Comparison of ENCODE assay signal across 8 cellular contexts in the genomic region with DNA sequence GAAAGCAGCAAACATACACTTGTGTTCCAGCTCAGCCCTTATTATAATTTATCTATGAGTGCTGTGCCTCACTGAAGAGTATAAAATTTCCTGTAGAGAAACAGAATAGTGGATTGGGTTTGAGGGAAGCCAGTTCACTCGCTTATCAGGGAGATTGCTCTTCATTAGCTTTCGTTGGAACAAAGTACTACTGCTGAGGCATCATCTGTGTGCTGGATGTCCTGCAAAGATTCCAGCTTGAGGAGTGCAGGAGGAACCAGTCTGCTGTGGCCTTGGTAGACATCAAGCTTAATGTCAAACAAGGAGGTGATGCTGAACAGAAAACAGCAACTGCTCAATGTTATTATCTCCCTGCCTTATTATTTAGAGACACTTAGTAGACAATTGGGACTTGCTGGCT.
"Had no signal": no experiment of that assay in that cellular context is flagged by ENCODE, and none has a peak within 500 bp of the region (broad histone marks: within the 10 kb centered on the region; RNA-seq: fewer than 3 reads in every experiment).

No MANE protein-coding gene starts in this region.

- H3K4me3 ChIP-seq: GM23338 had no signal

- H3K27me3 Mint-ChIP-seq: IgD-negative memory B cell had no signal

- H3K27ac Mint-ChIP-seq: GM23338, H9, HFFc6, IgD-negative memory B cell had no signal

- ATAC-seq: GM23338, HCT116, HepG2 had no signal

- H3K4me1 Mint-ChIP-seq: IgD-negative memory B cell had no signal

- H3K27ac ChIP-seq: HL-60 had no signal

- H3K9me3 Mint-ChIP-seq: GM23338, H9, HFFc6 had no signal

- H3K36me3 Mint-ChIP-seq: IgD-negative memory B cell had no signal

- H3K4me3 Mint-ChIP-seq: GM23338, H9, HFFc6, IgD-negative memory B cell had no signal

- H3K4me2 ChIP-seq: GM23338 had no signal

- H2AFZ ChIP-seq: GM23338 had no signal

- DNase-seq: H9, HFFc6, KBM-7 had no signal
